ENCODE assay signal across 20 cellular contexts in the genomic region with DNA sequence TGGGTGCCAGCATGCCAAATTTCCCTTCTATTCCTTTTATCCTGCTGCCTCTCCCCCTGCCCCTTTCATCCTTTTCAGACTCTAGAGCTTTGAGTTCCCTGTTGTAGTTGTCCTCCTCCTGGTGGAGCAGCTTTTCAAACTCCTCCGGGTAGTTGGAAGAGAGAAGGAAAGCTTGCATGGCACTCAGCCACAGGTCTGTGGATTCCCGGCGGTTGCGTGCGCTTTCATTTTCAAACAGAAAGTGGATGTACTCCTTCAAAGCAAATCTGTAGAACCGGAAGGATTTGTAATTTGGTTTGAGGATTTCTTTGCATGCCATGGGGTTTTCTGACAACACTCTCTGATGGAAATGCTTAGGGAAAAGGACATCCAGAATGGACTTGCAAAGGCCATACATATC.
"Had no signal": no experiment of that assay in that cellular context is flagged by ENCODE, and none has a peak within 500 bp of the region (broad histone marks: within the 10 kb centered on the region; RNA-seq: fewer than 3 reads in every experiment).

No MANE protein-coding gene starts in this region.

- H3K27me3 ChIP-seq: Peyer's patch, SJSA1 had no signal

- DNase-seq: KBM-7, NCI-H1092, NCI-H1105 treated with DMSO at 0.1 percent for 48 hours, NCI-H1417 treated with DMSO at 0.1 percent for 48 hours, NCI-H146, NCI-H1694 treated with DMSO at 0.1 percent for 48 hours, NCI-H1930, NCI-H2081, NCI-H2107, NCI-H2227 treated with DMSO at 0.1 percent for 48 hours, NCI-H524, NCI-H526 treated with DMSO at 0.1 percent for 48 hours, NCI-H774, OCI-M1, PC-9, Peyer's patch, SHP77 treated with DMSO at 0.1 percent for 48 hours had no signal

- H3K4me1 ChIP-seq: Peyer's patch, SJSA1 had no signal

- H3K36me3 ChIP-seq: SJSA1 had no signal

- H3K4me3 ChIP-seq: PC-9, Peyer's patch, SJSA1, SK-N-MC had no signal

- ATAC-seq: Right ventricle myocardium inferior had no signal

- H3K9me3 ChIP-seq: Peyer's patch, SJSA1 had no signal

- H3K27ac ChIP-seq: PC-9, Peyer's patch, SJSA1, SK-N-MC had no signal
